Comparison of ENCODE assay signal across 8 cellular contexts in genomic region chr18:22067109-22067508, GRCh38.
"Had no signal": no experiment of that assay in that cellular context is flagged by ENCODE, and none has a peak within 500 bp of the region (broad histone marks: within the 10 kb centered on the region; RNA-seq: fewer than 3 reads in every experiment).

No MANE protein-coding gene starts in this region.

- ATAC-seq: GM12878 had no signal

- H3K4me3 ChIP-seq: GM12878 had no signal

- FAIRE-seq: G401.6, GM12878, GM12891, GM12892, GM18507, GM19239 had no signal

- DNase-seq: GDM1, GF-D8 had no signal
